8 cellular contexts compared by ENCODE assay signal in the genomic region with DNA sequence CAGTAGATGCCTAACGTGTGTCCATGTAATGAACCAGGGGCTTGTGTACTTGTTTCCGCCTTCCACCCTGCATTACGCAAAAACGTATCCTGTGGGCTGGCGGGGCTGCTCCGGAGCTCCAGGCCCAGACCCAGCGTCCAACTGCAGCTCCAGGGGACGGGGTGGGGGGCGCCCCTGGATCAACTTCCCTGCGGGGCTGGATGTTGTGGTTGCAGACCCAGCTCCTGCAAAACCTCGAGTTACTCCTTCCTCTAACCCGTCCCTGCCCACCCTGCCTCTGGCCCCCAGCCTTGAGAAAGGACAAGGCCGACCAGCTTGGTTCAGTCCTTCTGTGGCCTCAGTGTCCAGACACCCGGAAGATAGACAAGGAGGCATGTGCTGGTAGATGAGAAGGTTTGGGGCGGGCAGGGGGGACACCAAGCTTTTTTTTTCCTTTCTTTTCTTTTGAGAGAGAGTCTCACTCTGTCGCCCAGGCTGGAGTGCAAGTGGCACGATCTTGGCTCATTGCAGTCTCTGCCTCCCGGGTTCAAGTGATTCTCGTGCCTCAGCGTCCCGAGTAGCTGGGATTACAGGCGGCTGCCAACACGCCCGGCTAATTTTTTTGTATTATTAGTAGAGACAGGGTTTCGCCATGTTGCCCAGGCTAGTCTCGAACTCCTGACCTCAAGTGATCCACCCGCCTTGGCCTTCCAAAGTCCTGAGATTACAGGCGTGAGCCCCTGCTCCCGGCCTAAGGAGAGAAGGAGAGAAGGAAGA. TPM values are rescaled to one million over a fixed set of nuclear protein-coding genes. Genes with fewer than 3 reads are reported as not detected.
A peak's percentile ranks its signal among the peaks of the same experiment; 100 is the strongest.
DNase-seq lines count a peak whose midpoint lies in the region; ATAC-seq, FAIRE-seq and TF ChIP-seq lines count a peak whose summit lies in the region.

No MANE protein-coding gene starts in this region.

- CTCF ChIA-PET in activated naive CD4-positive, alpha-beta T cell treated with anti-CD3 and anti-CD28 coated beads, Interleukin-2, amount 10 ng/mL, durations not matched to agents 7 days and 5 days (lab: Charles Lee), result interaction anchor here (0.5 to 4.8 kb wide), 8 partner anchors 9 to 304 kb away, joined by 3 to 29 read pairs (median 4); no protein-coding TSS in a partner anchor
- CTCF ChIA-PET in K562 (lab: Yijun Ruan, JAX; ENCODE audit: low intra/inter-chr PET ratio), result no interaction called here

- peaks cover 30% of the 10 kb centered on the region for H3K4me1 Mint-ChIP-seq in activated naive CD4-positive, alpha-beta T cell treated with anti-CD3 and anti-CD28 coated beads, Interleukin-2, amount 10 ng/mL, durations not matched to agents 7 days and 5 days
- H3K4me1 Mint-ChIP-seq in memory B cell, result peaks cover 15% of the 10 kb centered on the region

- no peaks in the 10 kb centered on the region for H3K27me3 ChIP-seq in K562 (ENCODE audit: control insufficient read depth in 2 of 2, insufficient read depth in 2 of 2, low read length in 2 of 2)

- peaks cover 25% of the 10 kb centered on the region for H3K36me3 Mint-ChIP-seq in activated naive CD4-positive, alpha-beta T cell treated with anti-CD3 and anti-CD28 coated beads, Interleukin-2, amount 10 ng/mL, durations not matched to agents 7 days and 5 days
- peaks cover 11% of the 10 kb centered on the region for H3K36me3 Mint-ChIP-seq in memory B cell

- TF ChIP-seq RAD21 in K562 (CRISPR knock-in tag; conservative IDR thresholded peaks at IDR 0.05 in 1 of 2, IDR thresholded peaks at IDR 0.05 in 1 of 2), result no peak

- intact Hi-C loops in K562 (cut with micrococcal nuclease), result no loop called here

- H3K4me3 ChIP-seq in K562 (peak overlapping the region; percentile 88), urinary bladder (ENCODE audit: low read depth, low read length) (peak overlapping the region; percentile 87)

- peak overlapping the region; percentile 93 for H3K27ac Mint-ChIP-seq in activated naive CD4-positive, alpha-beta T cell treated with anti-CD3 and anti-CD28 coated beads, Interleukin-2, amount 10 ng/mL, durations not matched to agents 7 days and 5 days
- H3K27ac Mint-ChIP-seq in memory B cell, result peak overlapping the region; percentile 96

- peak overlapping the region; percentile 79 for H3K27ac ChIP-seq in K562 (ENCODE audit: extremely low read depth, low read depth, low read length)
- H3K27ac ChIP-seq in urinary bladder (ENCODE audit: low read depth), result peak overlapping the region; percentile 82

- H3K4me2 ChIP-seq in K562 (ENCODE audit: insufficient read depth, low read length), result peak overlapping the region; percentile 95

- H3K4me3 Mint-ChIP-seq in activated naive CD4-positive, alpha-beta T cell treated with anti-CD3 and anti-CD28 coated beads, Interleukin-2, amount 10 ng/mL, durations not matched to agents 7 days and 5 days, result peak overlapping the region; percentile 97
- H3K4me3 Mint-ChIP-seq in memory B cell, result peak overlapping the region; percentile 95

- TSS peak; percentile 99 for BruUV-seq in K562 (replicated peaks; lab: Mats Ljungman, UMichigan)

- TF ChIP-seq EP300 in K562 (IDR thresholded peaks at IDR 0.05; ENCODE audit: low read length), result no peak

- H3K36me3 ChIP-seq in K562 (ENCODE audit: control insufficient read depth, insufficient read depth, low read length) (peaks cover 23% of the 10 kb centered on the region; the same call in 2 of the 3 replicates), urinary bladder (ENCODE audit: insufficient read depth) (no peaks in the 10 kb centered on the region)

- H3K4me1 ChIP-seq in K562 (replicated peaks in 1 of 2; ENCODE audit: control insufficient read depth in 2 of 2, insufficient read depth in 2 of 2, low read length in 2 of 2), result peaks cover 12 to 15% of the 10 kb centered on the region in 2 experiments
- H3K4me1 ChIP-seq in urinary bladder (ENCODE audit: insufficient read depth), result no peaks in the 10 kb centered on the region

- H3K9me1 ChIP-seq in K562 (ENCODE audit: control insufficient read depth, insufficient read depth, low read length), result peaks cover 2% of the 10 kb centered on the region

- 80% methylated on average over 22 of the region's 29 CpGs for WGBS in K562 (ENCODE audit: insufficient coverage, low coverage, missing lambda C conversion rate)
- 88% methylated on average over 29 of the region's 29 CpGs for WGBS in urinary bladder

- H3K9me3 ChIP-seq in K562 (replicated peaks; ENCODE audit: control insufficient read depth, insufficient read depth, low read depth, low read length), result no peaks in the 10 kb centered on the region

- no peaks in the 10 kb centered on the region for H3K9me3 Mint-ChIP-seq in activated naive CD4-positive, alpha-beta T cell treated with anti-CD3 and anti-CD28 coated beads, Interleukin-2, amount 10 ng/mL, durations not matched to agents 7 days and 5 days
- no peaks in the 10 kb centered on the region for H3K9me3 Mint-ChIP-seq in memory B cell

- POLR2A ChIA-PET in K562 (lab: Yijun Ruan, JAX), result interaction anchor here (0.7 to 1.1 kb wide), 5 partner anchors 14 to 371 kb away, joined by 3 to 5 read pairs (median 3); no protein-coding TSS in a partner anchor

- peak overlapping the region; percentile 81 to 95 for H3K9ac ChIP-seq in K562 (ENCODE audit: insufficient read depth in 1 of 2, low read depth in 2 of 2, low read length in 2 of 2)

- no peak for DNase-seq in activated naive CD4-positive, alpha-beta T cell treated with anti-CD3 and anti-CD28 coated beads, Interleukin-2, amount 10 ng/mL, durations not matched to agents 7 days and 5 days
- DNase-seq in activated naive CD4-positive, alpha-beta T cell (lab: John Stamatoyannopoulos, UW), result no peak
- DNase-seq in K562 (ENCODE audit: extremely low read depth in 1 of 4, low spot score in 3 of 4) (no peak), memory B cell (ENCODE audit: low spot score in 2 of 2) (peak in 1 of 2 donors; percentile 20), COR-L47 (lab: John Stamatoyannopoulos, UW) (no peak)

- FAIRE-seq in K562 (lab: Jason Lieb, UNC), result no peak

- H4K20me1 ChIP-seq in K562 (replicated peaks; ENCODE audit: control insufficient read depth, insufficient read depth, low read length), result no peaks in the 10 kb centered on the region

- TF ChIP-seq POLR2A in K562 (conservative IDR thresholded peaks at IDR 0.05), result no peak

- no peak for TF ChIP-seq CTCF in K562 (IDR thresholded peaks at IDR 0.05 in 2 of 3, conservative IDR thresholded peaks at IDR 0.05 in 1 of 3; ENCODE audit: insufficient read depth in 2 of 3, low read depth in 1 of 3, low read length in 3 of 3)

- peaks cover 11% of the 10 kb centered on the region for H3K79me2 ChIP-seq in K562 (ENCODE audit: control insufficient read depth, insufficient read depth, low read length)

- peak overlapping the region; percentile 99 for H2AFZ ChIP-seq in K562 (ENCODE audit: low read depth, low read length)

- H3K27me3 Mint-ChIP-seq in activated naive CD4-positive, alpha-beta T cell treated with anti-CD3 and anti-CD28 coated beads, Interleukin-2, amount 10 ng/mL, durations not matched to agents 7 days and 5 days, result no peaks in the 10 kb centered on the region
- H3K27me3 Mint-ChIP-seq in memory B cell, result no peaks in the 10 kb centered on the region

- in situ Hi-C loops in K562 (cut with MboI), result no loop called here

- ATAC-seq in K562, result no peak
- ATAC-seq in memory B cell (ENCODE audit: low read depth), result no peak
- no peak for ATAC-seq in HG03039 (IDR thresholded peaks at IDR 0.05; ENCODE audit: unreplicated experiment)
- ATAC-seq in HG03342 (IDR thresholded peaks at IDR 0.05; ENCODE audit: unreplicated experiment), result no peak

RNA-seq across cellular contexts. Expression of gene EXOC7, which starts 0.7 kb away (rescaled TPM):
- 106 and 307 TPM in 2 replicates for total RNA-seq in K562 (2011; cell fraction: chromatin; rRNA removed; ENCODE audit: low replicate concordance)
- 138 and 157 TPM in 2 replicates for total RNA-seq in K562 (2011; cell fraction: nucleolus; rRNA removed)
- 108 and 119 TPM in 2 replicates for total RNA-seq in K562 (2011; cell fraction: nucleoplasm; rRNA removed)
- total RNA-seq in K562 (2014; rRNA removed), result 35.0 and 35.5 TPM in 2 replicates
- total RNA-seq in K562 (2014; rRNA removed; fragmentation: Illumina TruSeq; extraction: Trizol), result 29.0 and 30.3 TPM in 2 replicates
- total RNA-seq in K562 (2015; rRNA removed; fragmentation: Illumina TruSeq; extraction: Trizol), result 36.3 and 42.4 TPM in 2 replicates
- 53.1 and 57.0 TPM in 2 replicates for total RNA-seq in K562 (2021)
- polyA plus RNA-seq in K562 (2011; rRNA removed), result 36.5 and 37.1 TPM in 2 replicates
- 30.9 and 53.6 TPM in 2 replicates for polyA plus RNA-seq in K562 (2011; cell fraction: cytosol; rRNA removed)
- 85.3 and 123 TPM in 2 replicates for polyA plus RNA-seq in K562 (2011; cell fraction: nucleus; rRNA removed)
- polyA plus RNA-seq in K562 (2012), result 44.4 and 49.7 TPM in 2 replicates
- 27.8 and 31.2 TPM in 2 replicates for polyA plus RNA-seq in K562 (2014; fragmentation: Illumina TruSeq; extraction: Trizol)
- polyA plus RNA-seq in K562 (2014; fragmentation: Nextera tagmentation; extraction: Ambion mirVana), result 10 to 100 TPM; 18.6 to 20.2 TPM
- 30.5 and 36.2 TPM in 2 replicates for polyA plus RNA-seq in K562 (2014; rRNA removed)
- 31.0 and 40.9 TPM in 2 replicates for polyA minus RNA-seq in K562 (2011; rRNA and poly(A)+ RNA removed)
- 32.9 and 34.2 TPM in 2 replicates for polyA minus RNA-seq in K562 (2011; cell fraction: cytosol; rRNA and poly(A)+ RNA removed)
- polyA minus RNA-seq in K562 (2011; cell fraction: nucleus; rRNA and poly(A)+ RNA removed), result 58.6 and 66.9 TPM in 2 replicates
- total RNA-seq in urinary bladder, result 75.3 TPM
- 74.8 TPM for polyA plus RNA-seq in urinary bladder

RNA-seq across cellular contexts. Expression of gene ZACN, which starts 25.3 kb away (rescaled TPM):
- 0.32 TPM in 1 of 2 replicates, not detected in the other for total RNA-seq in K562 (2011; cell fraction: chromatin; rRNA removed; ENCODE audit: low replicate concordance)
- total RNA-seq in K562 (2011; cell fraction: nucleolus; rRNA removed), result 0.13 TPM in 1 of 2 replicates, not detected in the other
- total RNA-seq in K562 (2011; cell fraction: nucleoplasm; rRNA removed), result not detected in 2 replicates
- not detected in 2 replicates for total RNA-seq in K562 (2014; rRNA removed)
- total RNA-seq in K562 (2014; rRNA removed; fragmentation: Illumina TruSeq; extraction: Trizol), result not detected in 2 replicates
- total RNA-seq in K562 (2015; rRNA removed; fragmentation: Illumina TruSeq; extraction: Trizol), result not detected in 2 replicates
- total RNA-seq in K562 (2021), result 0.07 TPM in 1 of 2 replicates, not detected in the other
- not detected in 2 replicates for polyA plus RNA-seq in K562 (2011; rRNA removed)
- polyA plus RNA-seq in K562 (2011; cell fraction: cytosol; rRNA removed), result not detected in 2 replicates
- polyA plus RNA-seq in K562 (2011; cell fraction: nucleus; rRNA removed), result 0.07 and 0.20 TPM in 2 replicates
- 3.9 and 6.5 TPM in 2 replicates for polyA plus RNA-seq in K562 (2012)
- polyA plus RNA-seq in K562 (2014; fragmentation: Illumina TruSeq; extraction: Trizol), result not detected in 2 replicates
- polyA plus RNA-seq in K562 (2014; fragmentation: Nextera tagmentation; extraction: Ambion mirVana), result not detected
- polyA plus RNA-seq in K562 (2014; rRNA removed), result not detected in 2 replicates
- polyA minus RNA-seq in K562 (2011; rRNA and poly(A)+ RNA removed), result not detected in 2 replicates
- not detected in 2 replicates for polyA minus RNA-seq in K562 (2011; cell fraction: cytosol; rRNA and poly(A)+ RNA removed)
- not detected in 2 replicates for polyA minus RNA-seq in K562 (2011; cell fraction: nucleus; rRNA and poly(A)+ RNA removed)
- total RNA-seq in urinary bladder, result not detected
- 2.2 TPM for polyA plus RNA-seq in urinary bladder

RNA-seq across cellular contexts. Expression of gene GALR2, which starts 29.7 kb away (rescaled TPM):
- not detected in 2 replicates for total RNA-seq in K562 (2011; cell fraction: chromatin; rRNA removed; ENCODE audit: low replicate concordance)
- total RNA-seq in K562 (2011; cell fraction: nucleolus; rRNA removed), result 0.17 TPM in 1 of 2 replicates, not detected in the other
- total RNA-seq in K562 (2011; cell fraction: nucleoplasm; rRNA removed), result not detected in 2 replicates
- total RNA-seq in K562 (2014; rRNA removed), result not detected in 2 replicates
- not detected in 2 replicates for total RNA-seq in K562 (2014; rRNA removed; fragmentation: Illumina TruSeq; extraction: Trizol)
- total RNA-seq in K562 (2015; rRNA removed; fragmentation: Illumina TruSeq; extraction: Trizol), result not detected in 2 replicates
- not detected in 2 replicates for total RNA-seq in K562 (2021)
- polyA plus RNA-seq in K562 (2011; rRNA removed), result not detected in 2 replicates
- 0.18 TPM in 1 of 2 replicates, not detected in the other for polyA plus RNA-seq in K562 (2011; cell fraction: cytosol; rRNA removed)
- polyA plus RNA-seq in K562 (2011; cell fraction: nucleus; rRNA removed), result not detected in 2 replicates
- polyA plus RNA-seq in K562 (2012), result not detected in 2 replicates
- polyA plus RNA-seq in K562 (2014; fragmentation: Illumina TruSeq; extraction: Trizol), result not detected in 2 replicates
- not detected for polyA plus RNA-seq in K562 (2014; fragmentation: Nextera tagmentation; extraction: Ambion mirVana)
- polyA plus RNA-seq in K562 (2014; rRNA removed), result 0.34 TPM in 1 of 2 replicates, not detected in the other
- polyA minus RNA-seq in K562 (2011; rRNA and poly(A)+ RNA removed), result not detected in 2 replicates
- polyA minus RNA-seq in K562 (2011; cell fraction: cytosol; rRNA and poly(A)+ RNA removed), result not detected in 2 replicates
- polyA minus RNA-seq in K562 (2011; cell fraction: nucleus; rRNA and poly(A)+ RNA removed), result not detected in 2 replicates
- not detected for total RNA-seq in urinary bladder
- 0.09 TPM for polyA plus RNA-seq in urinary bladder

RNA-seq across cellular contexts. Expression of gene SRP68, which starts 32.0 kb away (rescaled TPM):
- total RNA-seq in K562 (2011; cell fraction: chromatin; rRNA removed; ENCODE audit: low replicate concordance), result 133 and 147 TPM in 2 replicates
- total RNA-seq in K562 (2011; cell fraction: nucleolus; rRNA removed), result 62.8 and 73.2 TPM in 2 replicates
- 99.2 and 124 TPM in 2 replicates for total RNA-seq in K562 (2011; cell fraction: nucleoplasm; rRNA removed)
- 29.8 and 35.3 TPM in 2 replicates for total RNA-seq in K562 (2014; rRNA removed)
- total RNA-seq in K562 (2014; rRNA removed; fragmentation: Illumina TruSeq; extraction: Trizol), result 32.4 and 33.8 TPM in 2 replicates
- 33.6 and 36.2 TPM in 2 replicates for total RNA-seq in K562 (2015; rRNA removed; fragmentation: Illumina TruSeq; extraction: Trizol)
- 73.5 and 77.4 TPM in 2 replicates for total RNA-seq in K562 (2021)
- polyA plus RNA-seq in K562 (2011; rRNA removed), result 79.6 and 93.4 TPM in 2 replicates
- polyA plus RNA-seq in K562 (2011; cell fraction: cytosol; rRNA removed), result 55.4 and 75.0 TPM in 2 replicates
- polyA plus RNA-seq in K562 (2011; cell fraction: nucleus; rRNA removed), result 49.7 and 56.7 TPM in 2 replicates
- 73.7 and 81.8 TPM in 2 replicates for polyA plus RNA-seq in K562 (2012)
- 85.7 and 92.6 TPM in 2 replicates for polyA plus RNA-seq in K562 (2014; fragmentation: Illumina TruSeq; extraction: Trizol)
- polyA plus RNA-seq in K562 (2014; fragmentation: Nextera tagmentation; extraction: Ambion mirVana), result 10 to 100 TPM; 29.4 to 31.4 TPM
- 62.8 and 63.5 TPM in 2 replicates for polyA plus RNA-seq in K562 (2014; rRNA removed)
- polyA minus RNA-seq in K562 (2011; rRNA and poly(A)+ RNA removed), result 82.1 and 85.9 TPM in 2 replicates
- 40.9 and 46.4 TPM in 2 replicates for polyA minus RNA-seq in K562 (2011; cell fraction: cytosol; rRNA and poly(A)+ RNA removed)
- polyA minus RNA-seq in K562 (2011; cell fraction: nucleus; rRNA and poly(A)+ RNA removed), result 22.2 and 39.0 TPM in 2 replicates
- total RNA-seq in urinary bladder, result 34.7 TPM
- 54.8 TPM for polyA plus RNA-seq in urinary bladder

RNA-seq across cellular contexts. Expression of gene FOXJ1, which starts 36.7 kb away (rescaled TPM):
- not detected in 2 replicates for total RNA-seq in K562 (2011; cell fraction: chromatin; rRNA removed; ENCODE audit: low replicate concordance)
- not detected in 2 replicates for total RNA-seq in K562 (2011; cell fraction: nucleolus; rRNA removed)
- total RNA-seq in K562 (2011; cell fraction: nucleoplasm; rRNA removed), result not detected in 2 replicates
- total RNA-seq in K562 (2014; rRNA removed) (not detected in 2 replicates), K562 (2014; rRNA removed; fragmentation: Illumina TruSeq; extraction: Trizol) (not detected in 2 replicates), K562 (2015; rRNA removed; fragmentation: Illumina TruSeq; extraction: Trizol) (not detected in 2 replicates), K562 (2021) (0.07 TPM in 2 replicates), urinary bladder (0.90 TPM)
- polyA plus RNA-seq in K562 (2011; rRNA removed) (not detected in 2 replicates), K562 (2014; fragmentation: Illumina TruSeq; extraction: Trizol) (not detected in 2 replicates), K562 (2014; fragmentation: Nextera tagmentation; extraction: Ambion mirVana) (not detected), K562 (2014; rRNA removed) (not detected in 2 replicates), urinary bladder (1.4 TPM)
- 0.03 TPM in 1 of 2 replicates, not detected in the other for polyA plus RNA-seq in K562 (2011; cell fraction: cytosol; rRNA removed)
- not detected in 2 replicates for polyA plus RNA-seq in K562 (2011; cell fraction: nucleus; rRNA removed)
- 0.06 TPM in 1 of 2 replicates, not detected in the other for polyA plus RNA-seq in K562 (2012)
- not detected in 2 replicates for polyA minus RNA-seq in K562 (2011; rRNA and poly(A)+ RNA removed)
- polyA minus RNA-seq in K562 (2011; cell fraction: cytosol; rRNA and poly(A)+ RNA removed), result not detected in 2 replicates
- 0.11 TPM in 1 of 2 replicates, not detected in the other for polyA minus RNA-seq in K562 (2011; cell fraction: nucleus; rRNA and poly(A)+ RNA removed)
